ENCODE assay signal across 22 cellular contexts in the genomic region with DNA sequence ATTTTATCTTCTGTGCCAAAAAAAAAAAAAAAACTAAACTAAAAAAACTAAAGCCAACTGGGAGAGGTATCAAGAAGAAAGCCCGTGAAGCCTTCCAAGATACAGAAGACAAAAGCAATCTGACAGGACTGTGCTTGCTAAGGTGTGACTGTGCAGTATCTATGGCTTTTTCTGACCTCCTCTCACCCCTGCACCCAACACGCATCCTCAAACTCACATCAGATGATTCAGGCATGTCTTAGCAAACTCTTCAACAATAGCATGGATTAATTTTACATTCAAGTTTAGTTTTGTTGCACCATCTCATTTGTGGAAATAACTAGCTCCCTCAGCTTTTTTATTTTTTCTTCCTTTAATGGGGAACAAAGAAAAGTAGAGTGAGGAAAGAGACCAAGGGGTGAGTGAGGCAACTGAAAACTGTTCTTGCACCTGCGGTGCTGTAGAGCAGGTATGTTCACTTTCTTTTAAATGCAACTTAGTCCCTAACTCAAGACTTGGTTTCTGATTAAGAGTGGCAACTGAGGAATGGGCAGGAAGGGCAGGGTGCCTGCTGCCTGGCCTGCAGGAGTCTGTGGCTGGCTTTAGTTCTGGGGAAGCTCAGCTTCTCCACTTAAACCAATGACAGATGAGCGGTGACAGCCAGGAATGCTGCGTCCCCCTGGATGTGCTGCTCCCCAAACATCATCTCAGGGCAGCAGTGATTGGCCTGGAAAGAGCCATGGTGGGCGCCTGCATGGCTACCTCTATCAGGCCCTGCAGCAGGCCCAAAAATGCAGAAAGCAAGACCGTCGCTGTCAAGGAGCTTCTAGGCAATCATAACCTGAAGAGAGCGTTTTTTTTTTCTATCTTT.
DNase-seq lines count a peak whose midpoint lies in the region; ATAC-seq, FAIRE-seq and TF ChIP-seq lines count a peak whose summit lies in the region.
"Had no signal": no experiment of that assay in that cellular context is flagged by ENCODE, and none has a peak within 500 bp of the region (broad histone marks: within the 10 kb centered on the region; RNA-seq: fewer than 3 reads in every experiment).

No MANE protein-coding gene starts in this region.

- H3K4me3 ChIP-seq in breast epithelium (no peak overlapping the region), pancreas (no peak overlapping the region)

- no peaks in the 10 kb centered on the region for H3K27me3 ChIP-seq in breast epithelium
- H3K27me3 ChIP-seq in pancreas, result no peaks in the 10 kb centered on the region

- peak; percentile 12 for DNase-seq in MCF 10A (ENCODE audit: unreplicated experiment)
- no peak for DNase-seq in breast epithelium (ENCODE audit: low spot score in 2 of 2)
- DNase-seq in epithelial cell of prostate (ENCODE audit: low read depth, low spot score), result peak; percentile 87
- DNase-seq in nephron progenitor cell, result no peak
- DNase-seq in pancreas, result no peak
- no peak for DNase-seq in activated naive CD4-positive, alpha-beta T cell treated with anti-CD3 and anti-CD28 coated beads, Interleukin-2, amount 50 U/mL, for 16 hours
- DNase-seq: Calu3; DMS79 treated with DMSO at 0.1 percent for 48 hours; Karpas-422; NCI-H1092 treated with DMSO at 0.1 percent for 48 hours; NCI-H1436; NCI-H187; NCI-H2081 treated with DMSO at 0.1 percent for 48 hours; NCI-H446; NCI-H82; NK-92 treated with Interleukin-12 subunit alpha and Interleukin-12 subunit beta, amount 100 ng/mL, for 24 hours; RPMI8226; SHP77 treated with DMSO at 0.1 percent for 48 hours had no signal

- TF ChIP-seq POLR2A in breast epithelium (IDR thresholded peaks at IDR 0.05), result no peak

- no TSS peak for BruUV-seq in MCF 10A (replicated peaks; lab: Mats Ljungman, UMichigan)

- H3K27ac ChIP-seq in breast epithelium, result no peak overlapping the region
- peak overlapping the region; percentile 80 for H3K27ac ChIP-seq in epithelial cell of prostate
- H3K27ac ChIP-seq in pancreas, result no peak overlapping the region

- H3K4me3 Mint-ChIP-seq in MCF 10A (ENCODE audit: unreplicated experiment) (no peak overlapping the region), nephron progenitor cell (no peak overlapping the region)

- intact Hi-C loops in MCF 10A (cut with micrococcal nuclease) (no loop called here), breast epithelium (cut with DNase I; ENCODE audit: low total_unique reads) (no loop called here), pancreas (cut with DNase I) (no loop called here)

- FAIRE-seq in pancreas (lab: Jason Lieb, UNC), result no peak
- FAIRE-seq: GM12892, H54, HepG2 had no signal

- H3K36me3 ChIP-seq in breast epithelium (no peaks in the 10 kb centered on the region), pancreas (no peaks in the 10 kb centered on the region)

- no peak for TF ChIP-seq CTCF in MCF 10A (IDR thresholded peaks at IDR 0.05; ENCODE audit: unreplicated experiment)
- TF ChIP-seq CTCF in breast epithelium (IDR thresholded peaks at IDR 0.05), result no peak
- TF ChIP-seq CTCF in nephron progenitor cell (IDR thresholded peaks at IDR 0.05), result no peak
- no peak for TF ChIP-seq CTCF in pancreas (IDR thresholded peaks at IDR 0.05)

- WGBS in pancreas, 2 donors, result 87 to 89% methylated on average over 9 of the region's 9 CpGs

- POLR2A ChIA-PET in MCF 10A (lab: Yijun Ruan, JAX), result interaction anchor here (1.5 to 2.5 kb wide), 2 partner anchors 46 to 469 kb away, joined by 3 to 7 read pairs; no protein-coding TSS in a partner anchor

- H3K27ac Mint-ChIP-seq in MCF 10A (ENCODE audit: low read depth, unreplicated experiment), result no peak overlapping the region
- peak overlapping the region; percentile 79 for H3K27ac Mint-ChIP-seq in nephron progenitor cell

- H3K9me3 Mint-ChIP-seq in MCF 10A (ENCODE audit: unreplicated experiment) (no peaks in the 10 kb centered on the region), nephron progenitor cell (no peaks in the 10 kb centered on the region)

- no peaks in the 10 kb centered on the region for H3K9me3 ChIP-seq in breast epithelium
- H3K9me3 ChIP-seq in pancreas, result no peaks in the 10 kb centered on the region

- H3K4me1 Mint-ChIP-seq in MCF 10A (ENCODE audit: insufficient read depth, unreplicated experiment) (peaks cover 5% of the 10 kb centered on the region), nephron progenitor cell (no peaks in the 10 kb centered on the region)

- no peak for ATAC-seq in pancreas
- ATAC-seq in HG03342 (IDR thresholded peaks at IDR 0.05; ENCODE audit: unreplicated experiment), result no peak
- ATAC-seq: HepG2 had no signal

- H3K27me3 Mint-ChIP-seq in MCF 10A (ENCODE audit: insufficient read depth, unreplicated experiment), result no peaks in the 10 kb centered on the region
- no peaks in the 10 kb centered on the region for H3K27me3 Mint-ChIP-seq in nephron progenitor cell (ENCODE audit: low read depth, poor library complexity)

- no peaks in the 10 kb centered on the region for H3K36me3 Mint-ChIP-seq in MCF 10A (ENCODE audit: insufficient read depth, unreplicated experiment)
- H3K36me3 Mint-ChIP-seq in nephron progenitor cell (ENCODE audit: low read depth), result no peaks in the 10 kb centered on the region

- CTCF ChIA-PET in MCF 10A (lab: Yijun Ruan, JAX), result interaction anchor here (0.6 to 5.4 kb wide), 19 partner anchors 7 to 1459 kb away, joined by 3 to 58 read pairs (median 5); no protein-coding TSS in a partner anchor

- H3K4me1 ChIP-seq in breast epithelium (no peaks in the 10 kb centered on the region), pancreas (no peaks in the 10 kb centered on the region)

Comparison
In these comparisons a context has a peak if more than half of its experiments do, and no peak if none do; other contexts are left out.
1. DNase-seq: peak in MCF 10A (single experiment) and epithelial cell of prostate (single experiment); none in breast epithelium (0 of 2), nephron progenitor cell (single experiment), pancreas (0 of 6) and activated naive CD4-positive, alpha-beta T cell treated with anti-CD3 and anti-CD28 coated beads, Interleukin-2, amount 50 U/mL, for 16 hours (single experiment).